ENCODE assay signal across 12 cellular contexts in the genomic region with DNA sequence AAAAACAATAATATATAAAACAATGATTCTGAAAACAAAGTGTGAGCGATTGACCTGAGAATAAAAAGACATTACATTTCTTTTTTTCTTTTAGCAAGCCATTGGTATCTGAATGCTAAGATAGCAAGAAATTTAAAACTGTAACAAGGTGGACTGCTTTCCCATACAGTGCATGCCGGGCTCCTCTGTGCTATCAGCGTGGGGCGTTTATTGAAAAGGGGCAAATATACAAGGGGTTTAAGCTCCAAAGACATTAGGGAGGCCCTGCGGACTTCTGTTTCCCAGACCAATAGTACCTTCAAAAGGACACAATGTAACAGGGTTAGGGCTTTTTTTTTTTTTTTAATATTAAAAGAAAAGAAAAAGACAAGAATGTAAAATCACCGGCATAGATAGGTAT.
DNase-seq lines count a peak whose midpoint lies in the region; ATAC-seq and TF ChIP-seq lines count a peak whose summit lies in the region.
"Had no signal": no experiment of that assay in that cellular context is flagged by ENCODE, and none has a peak within 500 bp of the region (broad histone marks: within the 10 kb centered on the region; RNA-seq: fewer than 3 reads in every experiment).

No MANE protein-coding gene starts in this region.

- H3K4me3 ChIP-seq in thoracic aorta (peak overlapping the region; percentile 85), prostate gland (no peak overlapping the region)
- H3K4me3 ChIP-seq: K562 had no signal

- H3K27ac Mint-ChIP-seq in activated naive CD4-positive, alpha-beta T cell treated with anti-CD3 and anti-CD28 coated beads, Interleukin-2, amount 10 ng/mL, durations not matched to agents 7 days and 5 days, result peak overlapping the region; percentile 60
- H3K27ac Mint-ChIP-seq in activated CD4-positive, alpha-beta memory T cell treated with anti-CD3 and anti-CD28 coated beads for 36 hours, result no peak overlapping the region
- H3K27ac Mint-ChIP-seq in glutamatergic neuron (ENCODE audit: unreplicated experiment), result no peak overlapping the region

- WGBS in prostate gland, result 85% methylated on average over 6 of the region's 6 CpGs

- ATAC-seq in thoracic aorta (ENCODE audit: insufficient number of reproducible peaks, low FRiP score, low read depth) (no peak), HG03571 (IDR thresholded peaks at IDR 0.05; ENCODE audit: unreplicated experiment) (no peak)
- ATAC-seq: K562 had no signal

- no peak for TF ChIP-seq CTCF in glutamatergic neuron (IDR thresholded peaks at IDR 0.05; ENCODE audit: partially characterized antibody, unreplicated experiment)
- no peak for TF ChIP-seq CTCF in thoracic aorta (IDR thresholded peaks at IDR 0.05)
- TF ChIP-seq CTCF in prostate gland (IDR thresholded peaks at IDR 0.05), result no peak

- peak overlapping the region; percentile 85 to 91 for H3K27ac ChIP-seq in thoracic aorta
- peak overlapping the region in 1 of 2 donors; percentile 78 for H3K27ac ChIP-seq in prostate gland

- CTCF ChIA-PET in activated naive CD4-positive, alpha-beta T cell treated with anti-CD3 and anti-CD28 coated beads, Interleukin-2, amount 10 ng/mL, durations not matched to agents 7 days and 5 days (lab: Charles Lee), result interaction anchor here (1.2 to 1.6 kb wide), 2 partner anchors 46 to 70 kb away, joined by 3 read pairs; no protein-coding TSS in a partner anchor
- CTCF ChIA-PET in activated CD4-positive, alpha-beta memory T cell treated with anti-CD3 and anti-CD28 coated beads for 36 hours (lab: Charles Lee), result no interaction called here

- peaks cover 29 to 48% of the 10 kb centered on the region in 2 donors for H3K4me1 ChIP-seq in thoracic aorta (ENCODE audit: control insufficient read depth in 1 of 2, low read depth in 2 of 2)
- H3K4me1 ChIP-seq in prostate gland (replicated peaks), result no peaks in the 10 kb centered on the region

- peaks cover 26% of the 10 kb centered on the region for H3K4me1 Mint-ChIP-seq in activated naive CD4-positive, alpha-beta T cell treated with anti-CD3 and anti-CD28 coated beads, Interleukin-2, amount 10 ng/mL, durations not matched to agents 7 days and 5 days
- H3K4me1 Mint-ChIP-seq in activated CD4-positive, alpha-beta memory T cell treated with anti-CD3 and anti-CD28 coated beads for 36 hours (ENCODE audit: low read depth), result peaks cover 16% of the 10 kb centered on the region
- H3K4me1 Mint-ChIP-seq in glutamatergic neuron (ENCODE audit: low read depth, unreplicated experiment), result peaks cover 4% of the 10 kb centered on the region

- H3K36me3 ChIP-seq in thoracic aorta (peaks cover under 1% of the 10 kb centered on the region), prostate gland (no peaks in the 10 kb centered on the region)

- no peak for DNase-seq in activated naive CD4-positive, alpha-beta T cell treated with anti-CD3 and anti-CD28 coated beads, Interleukin-2, amount 10 ng/mL, durations not matched to agents 7 days and 5 days
- no peak for DNase-seq in activated naive CD4-positive, alpha-beta T cell (lab: John Stamatoyannopoulos, UW)
- DNase-seq in activated CD4-positive, alpha-beta memory T cell treated with anti-CD3 and anti-CD28 coated beads for 36 hours, result no peak
- DNase-seq in glutamatergic neuron (no peak), thoracic aorta (ENCODE audit: low spot score) (no peak), prostate gland (ENCODE audit: low spot score) (no peak)
- no peak for DNase-seq in activated CD4-positive, CD25-positive, alpha-beta regulatory T cell (lab: John Stamatoyannopoulos, UW)
- DNase-seq: activated effector memory CD4-positive, alpha-beta T cell treated with Interleukin-2 at 50 U/mL for 16 hours; NCI-H2107; stimulated activated CD8-positive, alpha-beta memory T cell treated with anti-CD3 and anti-CD28 coated beads, Interleukin-4, amount 100 ng/mL, for 48 hours had no signal

- no peaks in the 10 kb centered on the region for H3K9me3 ChIP-seq in thoracic aorta
- H3K9me3 ChIP-seq in prostate gland, result no peaks in the 10 kb centered on the region

- no peak for TF ChIP-seq POLR2A in prostate gland (IDR thresholded peaks at IDR 0.05)

- POLR2A ChIA-PET in activated CD4-positive, alpha-beta memory T cell treated with anti-CD3 and anti-CD28 coated beads for 36 hours (lab: Charles Lee), result no interaction called here

- peaks cover 46% of the 10 kb centered on the region for H3K27me3 Mint-ChIP-seq in activated naive CD4-positive, alpha-beta T cell treated with anti-CD3 and anti-CD28 coated beads, Interleukin-2, amount 10 ng/mL, durations not matched to agents 7 days and 5 days
- peaks cover 30% of the 10 kb centered on the region for H3K27me3 Mint-ChIP-seq in activated CD4-positive, alpha-beta memory T cell treated with anti-CD3 and anti-CD28 coated beads for 36 hours
- peaks cover 6% of the 10 kb centered on the region for H3K27me3 Mint-ChIP-seq in glutamatergic neuron (ENCODE audit: unreplicated experiment)

- H3K36me3 Mint-ChIP-seq in activated naive CD4-positive, alpha-beta T cell treated with anti-CD3 and anti-CD28 coated beads, Interleukin-2, amount 10 ng/mL, durations not matched to agents 7 days and 5 days, result no peaks in the 10 kb centered on the region
- H3K36me3 Mint-ChIP-seq in activated CD4-positive, alpha-beta memory T cell treated with anti-CD3 and anti-CD28 coated beads for 36 hours, result no peaks in the 10 kb centered on the region
- no peaks in the 10 kb centered on the region for H3K36me3 Mint-ChIP-seq in glutamatergic neuron (ENCODE audit: unreplicated experiment)

- intact Hi-C loops in activated CD4-positive, alpha-beta memory T cell treated with anti-CD3 and anti-CD28 coated beads for 36 hours (cut with micrococcal nuclease), result loop anchor here (10.0 kb wide), 1 partner anchor 312 kb away; no protein-coding TSS in a partner anchor
- intact Hi-C loops in prostate gland (cut with DNase I), result loop anchor here (5.0 kb wide), 1 partner anchor 266 kb away; no protein-coding TSS in a partner anchor

- H3K9me3 Mint-ChIP-seq in activated naive CD4-positive, alpha-beta T cell treated with anti-CD3 and anti-CD28 coated beads, Interleukin-2, amount 10 ng/mL, durations not matched to agents 7 days and 5 days, result no peaks in the 10 kb centered on the region
- H3K9me3 Mint-ChIP-seq in activated CD4-positive, alpha-beta memory T cell treated with anti-CD3 and anti-CD28 coated beads for 36 hours, result no peaks in the 10 kb centered on the region
- peaks cover 4% of the 10 kb centered on the region for H3K9me3 Mint-ChIP-seq in glutamatergic neuron (ENCODE audit: unreplicated experiment)

- no peaks in the 10 kb centered on the region for H3K27me3 ChIP-seq in thoracic aorta (replicated peaks; ENCODE audit: insufficient read depth)
- H3K27me3 ChIP-seq in prostate gland (replicated peaks; ENCODE audit: insufficient read depth), result no peaks in the 10 kb centered on the region

- H3K4me3 Mint-ChIP-seq in activated naive CD4-positive, alpha-beta T cell treated with anti-CD3 and anti-CD28 coated beads, Interleukin-2, amount 10 ng/mL, durations not matched to agents 7 days and 5 days, result peak overlapping the region; percentile 36
- peak overlapping the region; percentile 37 for H3K4me3 Mint-ChIP-seq in activated CD4-positive, alpha-beta memory T cell treated with anti-CD3 and anti-CD28 coated beads for 36 hours
- peak overlapping the region; percentile 86 for H3K4me3 Mint-ChIP-seq in glutamatergic neuron (ENCODE audit: unreplicated experiment)

Comparison
In these comparisons a context has a peak if more than half of its experiments do, and no peak if none do; other contexts are left out.
1. H3K4me3 Mint-ChIP-seq: peak in every context shown above with its lines; median percentile 86 in glutamatergic neuron; 37 in activated CD4-positive, alpha-beta memory T cell treated with anti-CD3 and anti-CD28 coated beads for 36 hours; 36 in activated naive CD4-positive, alpha-beta T cell treated with anti-CD3 and anti-CD28 coated beads, Interleukin-2, amount 10 ng/mL, durations not matched to agents 7 days and 5 days.